Comparison of ENCODE assay signal across 1 cellular context in the genomic region with DNA sequence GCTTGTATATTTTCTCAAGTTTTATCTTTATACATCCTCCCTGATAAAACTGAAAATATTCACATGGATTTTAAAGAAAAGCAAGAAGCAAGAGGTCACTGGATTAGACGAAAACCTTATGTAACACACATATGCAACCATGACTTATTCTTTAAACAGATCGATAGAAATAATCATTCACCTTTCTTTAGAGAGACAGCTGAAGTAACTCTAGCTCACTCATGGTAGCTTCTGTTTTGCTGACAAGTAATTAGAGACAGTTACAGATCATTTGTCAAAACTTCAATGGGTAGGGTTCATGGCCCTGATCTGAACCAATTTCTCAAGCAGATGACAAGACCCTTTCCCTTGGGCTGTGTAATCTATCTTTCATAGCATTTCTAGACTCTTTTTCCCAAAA.
TF ChIP-seq lines count a peak whose summit lies in the region.

No MANE protein-coding gene starts in this region.

TF ChIP-seq in HepG2, 621 proteins besides CTCF, POLR2A, EP300 and RAD21 (continued from another document):
- TF ChIP-seq ESRRA (CRISPR knock-in tag; IDR thresholded peaks at IDR 0.05; ENCODE audit: low read depth) = no peak
- TF ChIP-seq, protein P1, sequence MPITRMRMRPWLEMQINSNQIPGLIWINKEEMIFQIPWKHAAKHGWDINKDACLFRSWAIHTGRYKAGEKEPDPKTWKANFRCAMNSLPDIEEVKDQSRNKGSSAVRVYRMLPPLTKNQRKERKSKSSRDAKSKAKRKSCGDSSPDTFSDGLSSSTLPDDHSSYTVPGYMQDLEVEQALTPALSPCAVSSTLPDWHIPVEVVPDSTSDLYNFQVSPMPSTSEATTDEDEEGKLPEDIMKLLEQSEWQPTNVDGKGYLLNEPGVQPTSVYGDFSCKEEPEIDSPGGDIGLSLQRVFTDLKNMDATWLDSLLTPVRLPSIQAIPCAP (CRISPR knock-in tag; IDR thresholded peaks at IDR 0.05; ENCODE audit: low read depth) = no peak
